8 cellular contexts compared by ENCODE assay signal in genomic region chr1:181038399-181038873, GRCh38. TPM values are rescaled to one million over a fixed set of nuclear protein-coding genes. Genes with fewer than 3 reads are reported as not detected.
DNase-seq lines count a peak whose midpoint lies in the region; ATAC-seq and TF ChIP-seq lines count a peak whose summit lies in the region.

No MANE protein-coding gene starts in this region.

- intact Hi-C loops in activated B cell treated with CpG ODN at 0.5 μM for 24 hours (cut with micrococcal nuclease) = loop anchor here (1.0 to 5.0 kb wide), 6 partner anchors 16 to 156 kb away; partner anchors contain the start of gene STX6
- intact Hi-C loops in left lung (cut with DNase I) = no loop called here

- peaks cover 70% of the 10 kb centered on the region for H3K4me1 Mint-ChIP-seq in activated B cell treated with CpG ODN at 0.5 μM for 24 hours

- H3K9me3 Mint-ChIP-seq in activated B cell treated with CpG ODN at 0.5 μM for 24 hours = no peaks in the 10 kb centered on the region

- H3K36me3 ChIP-seq in left lung = no peaks in the 10 kb centered on the region

- H3K27me3 ChIP-seq in left lung = no peaks in the 10 kb centered on the region

- no peak overlapping the region for H3K4me3 ChIP-seq in left lung

- H3K27ac ChIP-seq in left lung = no peak overlapping the region

- ATAC-seq in HG02852 (IDR thresholded peaks at IDR 0.05; ENCODE audit: unreplicated experiment) (peak; percentile 43), activated B cell treated with CpG ODN at 0.5 μM for 24 hours (ENCODE audit: low read depth) (peak; percentile 56), left lung (peak; percentile 65), GM18868 (IDR thresholded peaks at IDR 0.05; ENCODE audit: unreplicated experiment) (no peak)

- no peak for TF ChIP-seq CTCF in activated B cell treated with CpG ODN at 0.5 μM for 24 hours (IDR thresholded peaks at IDR 0.05)
- peak; percentile 53 to 87 for TF ChIP-seq CTCF in left lung (IDR thresholded peaks at IDR 0.05)

- H3K9me3 ChIP-seq in left lung = no peaks in the 10 kb centered on the region

- H3K4me3 Mint-ChIP-seq in activated B cell treated with CpG ODN at 0.5 μM for 24 hours = no peak overlapping the region

- H3K4me1 ChIP-seq in left lung = peaks cover 11 to 83% of the 10 kb centered on the region in 2 donors

- H3K27me3 Mint-ChIP-seq in activated B cell treated with CpG ODN at 0.5 μM for 24 hours = no peaks in the 10 kb centered on the region

- POLR2A ChIA-PET in activated B cell treated with CpG ODN at 0.5 μM for 24 hours (lab: Charles Lee) = interaction anchor here (0.8 to 3.5 kb wide), 5 partner anchors 24 to 105 kb away, joined by 3 to 15 read pairs (median 12); partner anchors contain the start of gene IER5

- DNase-seq in GF-D8 (lab: John Stamatoyannopoulos, UW) = peak; percentile 17
- peak; percentile 57 for DNase-seq in NCI-H2227 (lab: John Stamatoyannopoulos, UW; ENCODE audit: unreplicated experiment)
- peak; percentile 27 for DNase-seq in activated B cell treated with CpG ODN at 0.5 μM for 24 hours
- DNase-seq in cerebellar cortex (ENCODE audit: low spot score) = peak; percentile 60
- DNase-seq in left lung = peak in 1 of 2 donors; percentile 59
- peak; percentile 73 for DNase-seq in stimulated activated CD8-positive, alpha-beta memory T cell treated with anti-CD3 and anti-CD28 coated beads, Interleukin-4, amount 100 ng/mL, for 48 hours

- CTCF ChIA-PET in activated B cell treated with CpG ODN at 0.5 μM for 24 hours (lab: Charles Lee) = interaction anchor here (0.6 to 7.1 kb wide), 17 partner anchors 8 to 157 kb away, joined by 3 to 112 read pairs (median 6); no protein-coding TSS in a partner anchor

- H3K36me3 Mint-ChIP-seq in activated B cell treated with CpG ODN at 0.5 μM for 24 hours (ENCODE audit: low read depth) = peaks cover 44% of the 10 kb centered on the region

- peak overlapping the region; percentile 35 for H3K27ac Mint-ChIP-seq in activated B cell treated with CpG ODN at 0.5 μM for 24 hours

RNA-seq across cellular contexts. Expression of gene MR1, which starts 4.7 kb away (rescaled TPM):
- total RNA-seq in activated B cell treated with CpG ODN at 0.5 μM for 24 hours (24.3 and 24.8 TPM in 2 replicates), left lung (10 to 100 TPM; 36.9 to 45.7 TPM)

RNA-seq across cellular contexts. Expression of gene STX6, which starts 15.8 kb away (rescaled TPM):
- total RNA-seq in activated B cell treated with CpG ODN at 0.5 μM for 24 hours (20.3 and 22.8 TPM in 2 replicates), left lung (10 to 100 TPM; 29.5 to 30.9 TPM)

RNA-seq across cellular contexts. Expression of gene IER5, which starts 50.1 kb away (rescaled TPM):
- total RNA-seq in activated B cell treated with CpG ODN at 0.5 μM for 24 hours (155 and 156 TPM in 2 replicates), left lung (10 to 100 TPM; 16.1 to 26.6 TPM)
